1 cellular context compared by ENCODE assay signal in the genomic region with DNA sequence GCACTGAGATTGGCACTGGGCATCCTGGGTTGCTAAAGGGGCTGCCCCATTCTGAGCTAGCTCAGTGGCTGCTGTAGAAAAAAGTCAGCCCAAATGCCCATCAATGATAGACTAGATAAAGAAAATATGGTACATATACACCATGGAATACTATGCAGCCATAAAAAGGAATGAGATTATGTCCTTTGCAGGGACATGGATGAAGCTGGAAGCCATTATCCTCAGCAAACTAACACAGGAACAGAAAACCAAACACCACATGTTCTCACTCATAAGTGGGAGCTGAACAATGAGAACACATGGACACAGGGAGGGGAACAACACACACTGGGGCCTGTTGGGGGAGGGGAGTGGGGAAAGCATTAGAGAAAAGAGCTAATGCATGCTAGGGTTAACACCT.
TF ChIP-seq lines count a peak whose summit lies in the region.

No MANE protein-coding gene starts in this region.

TF ChIP-seq in K562, 482 proteins besides CTCF, POLR2A, EP300 and RAD21:
- TF ChIP-seq ZNF146 (CRISPR knock-in tag; IDR thresholded peaks at IDR 0.05; ENCODE audit: unreplicated experiment) (peak; percentile 40), RBM25 (IDR thresholded peaks at IDR 0.05; ENCODE audit: low read depth, low read length, severe bottlenecking) (peak; percentile 22), KDM1A (IDR thresholded peaks at IDR 0.05) (0 out of 4 replicates have a peak, but pooled peaks of 1 of the 2 experiments have one; percentile 17)
